ENCODE assay signal across 1 cellular context in genomic region chr7:70092314-70093303, GRCh38.
TF ChIP-seq lines count a peak whose summit lies in the region.

No MANE protein-coding gene starts in this region.

TF ChIP-seq in HEK293, 187 proteins besides CTCF, POLR2A, EP300 and RAD21 (continued from another document and continues in another):
- TF ChIP-seq ZNF18 (tag by site-specific recombination; IDR thresholded peaks at IDR 0.05) = peak; percentile 98
- TF ChIP-seq ZNF155 (tag by site-specific recombination; IDR thresholded peaks at IDR 0.05) = no peak
- TF ChIP-seq ZNF112 (tag by site-specific recombination; IDR thresholded peaks at IDR 0.05) = no peak
- no peak for TF ChIP-seq ZNF571 (tag by site-specific recombination; IDR thresholded peaks at IDR 0.05)
- no peak for TF ChIP-seq KLF17 (tag by site-specific recombination; IDR thresholded peaks at IDR 0.05)
- peak; percentile 95 for TF ChIP-seq KLF8 (tag by site-specific recombination; IDR thresholded peaks at IDR 0.05)
- 0 out of 2 replicates have a peak, but pooled peaks have one; percentile 22 for TF ChIP-seq ZNF518A (tag by site-specific recombination; conservative IDR thresholded peaks at IDR 0.05; ENCODE audit: low read depth)
- no peak for TF ChIP-seq REST (tag by site-specific recombination; IDR thresholded peaks at IDR 0.05)
- TF ChIP-seq ZNF624 (tag by site-specific recombination; IDR thresholded peaks at IDR 0.05) = no peak
- TF ChIP-seq ZNF416 (tag by site-specific recombination; IDR thresholded peaks at IDR 0.05) = no peak
- peak; percentile 92 for TF ChIP-seq ZNF629 (tag by site-specific recombination; IDR thresholded peaks at IDR 0.05)
- peak; percentile 54; the same call in 1 of the 2 replicates for TF ChIP-seq ZNF449 (tag by site-specific recombination; IDR thresholded peaks at IDR 0.05)
- TF ChIP-seq TRIM28 (IDR thresholded peaks at IDR 0.05; ENCODE audit: borderline replicate concordance, low read length) = peak; percentile 89
- no peak for TF ChIP-seq ZNF549 (tag by site-specific recombination; IDR thresholded peaks at IDR 0.05)
- peak; percentile 70 for TF ChIP-seq KLF1 (tag by site-specific recombination; IDR thresholded peaks at IDR 0.05)
- no peak; the same call in 1 of the 2 replicates for TF ChIP-seq ZNF335 (tag by site-specific recombination; conservative IDR thresholded peaks at IDR 0.05)
- peak; percentile 83 for TF ChIP-seq ZNF121 (tag by site-specific recombination; IDR thresholded peaks at IDR 0.05)
- no peak for TF ChIP-seq ZNF157 (tag by site-specific recombination; IDR thresholded peaks at IDR 0.05)
- peak; percentile 86 for TF ChIP-seq ZNF501 (tag by site-specific recombination; IDR thresholded peaks at IDR 0.05)
- TF ChIP-seq SP3 (tag by site-specific recombination; IDR thresholded peaks at IDR 0.05) = peak; percentile 53
- no peak for TF ChIP-seq ZNF274 (IDR thresholded peaks at IDR 0.05; ENCODE audit: low read length)
- TF ChIP-seq ZNF274 (tag by site-specific recombination; IDR thresholded peaks at IDR 0.05; ENCODE audit: borderline replicate concordance) = no peak
- TF ChIP-seq ZBTB10 (tag by site-specific recombination; IDR thresholded peaks at IDR 0.05) = 0 out of 2 replicates have a peak, but pooled peaks have one; percentile 40
- TF ChIP-seq ZNF596 (tag by site-specific recombination; IDR thresholded peaks at IDR 0.05) = peak; percentile 82
- TF ChIP-seq BCL6B (tag by site-specific recombination; IDR thresholded peaks at IDR 0.05) = 0 out of 2 replicates have a peak, but pooled peaks have one; percentile 31
- TF ChIP-seq KLF16 (tag by site-specific recombination; IDR thresholded peaks at IDR 0.05) = 0 out of 2 replicates have a peak, but pooled peaks have one; percentile 56
- TF ChIP-seq ZNF580 (tag by site-specific recombination; IDR thresholded peaks at IDR 0.05) = peak; percentile 98
- peak; percentile 72 for TF ChIP-seq ZBTB21 (tag by site-specific recombination; IDR thresholded peaks at IDR 0.05)
- peak; percentile 94 for TF ChIP-seq ZNF645 (tag by site-specific recombination; IDR thresholded peaks at IDR 0.05)
- peak; percentile 72 for TF ChIP-seq GLIS2 (tag by site-specific recombination; IDR thresholded peaks at IDR 0.05)
- TF ChIP-seq ZNF391 (tag by site-specific recombination; IDR thresholded peaks at IDR 0.05; ENCODE audit: borderline replicate concordance, low read depth) = peak; percentile 93
- peak; percentile 47 for TF ChIP-seq ZBTB20 (tag by site-specific recombination; IDR thresholded peaks at IDR 0.05)
- no peak for TF ChIP-seq ZNF16 (tag by site-specific recombination; IDR thresholded peaks at IDR 0.05; ENCODE audit: low read depth)
- TF ChIP-seq MEIS1 (CRISPR knock-in tag; IDR thresholded peaks at IDR 0.05; ENCODE audit: borderline replicate concordance) = no peak
- no peak for TF ChIP-seq YY2 (tag by site-specific recombination; IDR thresholded peaks at IDR 0.05)
- TF ChIP-seq ZNF146 (tag by site-specific recombination; IDR thresholded peaks at IDR 0.05) = peak; percentile 38; the same call in 1 of the 2 replicates
- TF ChIP-seq ZNF324 (tag by site-specific recombination; IDR thresholded peaks at IDR 0.05) = peak; percentile 81
- TF ChIP-seq ZNF561 (tag by site-specific recombination; IDR thresholded peaks at IDR 0.05; ENCODE audit: borderline replicate concordance) = peak; percentile 100
- TF ChIP-seq PRDM4 (tag by site-specific recombination; IDR thresholded peaks at IDR 0.05) = peak; percentile 97
